Comparison of ENCODE assay signal across 1 cellular context in the genomic region with DNA sequence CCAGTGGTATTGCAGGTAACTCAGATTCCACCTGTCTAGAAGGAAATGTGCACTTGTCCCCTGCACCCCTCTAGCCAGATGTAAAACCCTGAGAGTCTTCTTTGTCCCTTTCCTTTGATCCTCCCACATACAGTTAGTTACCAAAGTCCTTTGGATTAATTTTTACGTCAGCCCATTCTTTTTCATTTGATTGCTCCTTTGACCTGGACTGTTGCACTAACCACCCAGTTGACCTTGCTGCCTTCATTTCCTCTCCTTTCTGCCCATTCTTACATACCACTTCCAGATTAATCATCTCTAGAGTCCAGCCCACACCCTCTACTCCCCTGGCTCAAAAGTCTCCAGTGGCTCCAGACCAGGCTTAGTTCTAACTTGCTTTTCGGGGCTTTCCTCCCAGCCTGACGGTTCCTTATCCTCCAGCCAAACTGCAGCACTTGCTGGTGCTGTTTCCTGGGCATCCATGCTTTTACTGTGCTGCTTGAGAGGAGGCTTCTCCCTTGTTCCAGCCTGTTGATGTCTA.
TF ChIP-seq lines count a peak whose summit lies in the region.

No MANE protein-coding gene starts in this region.

TF ChIP-seq in HepG2, 621 proteins besides CTCF, POLR2A, EP300 and RAD21 (continued from another document):
- TF ChIP-seq HBP1 (CRISPR knock-in tag; IDR thresholded peaks at IDR 0.05; ENCODE audit: low read depth) = no peak; the same call in 1 of the 2 replicates
- no peak for TF ChIP-seq ZBTB21 (CRISPR knock-in tag; IDR thresholded peaks at IDR 0.05)
- TF ChIP-seq NR2F6 (IDR thresholded peaks at IDR 0.05) = peak; percentile 94
- peak; percentile 94 for TF ChIP-seq NR2F6 (CRISPR knock-in tag; IDR thresholded peaks at IDR 0.05)
- no peak for TF ChIP-seq ONECUT2 (CRISPR knock-in tag; IDR thresholded peaks at IDR 0.05)
- peak; percentile 81 for TF ChIP-seq ATF1 (CRISPR knock-in tag; IDR thresholded peaks at IDR 0.05)
- TF ChIP-seq, protein P1, sequence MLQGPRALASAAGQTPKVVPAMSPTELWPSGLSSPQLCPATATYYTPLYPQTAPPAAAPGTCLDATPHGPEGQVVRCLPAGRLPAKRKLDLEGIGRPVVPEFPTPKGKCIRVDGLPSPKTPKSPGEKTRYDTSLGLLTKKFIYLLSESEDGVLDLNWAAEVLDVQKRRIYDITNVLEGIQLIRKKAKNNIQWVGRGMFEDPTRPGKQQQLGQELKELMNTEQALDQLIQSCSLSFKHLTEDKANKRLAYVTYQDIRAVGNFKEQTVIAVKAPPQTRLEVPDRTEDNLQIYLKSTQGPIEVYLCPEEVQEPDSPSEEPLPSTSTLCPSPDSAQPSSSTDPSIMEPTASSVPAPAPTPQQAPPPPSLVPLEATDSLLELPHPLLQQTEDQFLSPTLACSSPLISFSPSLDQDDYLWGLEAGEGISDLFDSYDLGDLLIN (CRISPR knock-in tag; IDR thresholded peaks at IDR 0.05; ENCODE audit: borderline replicate concordance) = no peak
- TF ChIP-seq ZNF496 (CRISPR knock-in tag; IDR thresholded peaks at IDR 0.05; ENCODE audit: insufficient replicate concordance) = no peak
- peak; percentile 78 for TF ChIP-seq SAP130 (CRISPR knock-in tag; IDR thresholded peaks at IDR 0.05; ENCODE audit: low read depth)
- TF ChIP-seq ARNTL (CRISPR knock-in tag; IDR thresholded peaks at IDR 0.05) = no peak
- no peak for TF ChIP-seq KDM5A (IDR thresholded peaks at IDR 0.05; ENCODE audit: borderline replicate concordance, low read length)
- TF ChIP-seq GFI1 (CRISPR knock-in tag; IDR thresholded peaks at IDR 0.05; ENCODE audit: borderline replicate concordance) = 0 out of 2 replicates have a peak, but pooled peaks have one; percentile 13
- TF ChIP-seq HMG20A (CRISPR knock-in tag; IDR thresholded peaks at IDR 0.05; ENCODE audit: borderline replicate concordance) = peak; percentile 76; the same call in 1 of the 2 replicates
- 0 out of 2 replicates have a peak, but pooled peaks have one; percentile 25 for TF ChIP-seq ZNF644 (CRISPR knock-in tag; IDR thresholded peaks at IDR 0.05; ENCODE audit: low read depth)
- no peak for TF ChIP-seq SYNCRIP (IDR thresholded peaks at IDR 0.05; ENCODE audit: insufficient read depth, low read depth, low read length)
- no peak for TF ChIP-seq KAT2B (IDR thresholded peaks at IDR 0.05; ENCODE audit: borderline replicate concordance, low read depth, low read length)
- TF ChIP-seq FOXA3 (CRISPR knock-in tag; IDR thresholded peaks at IDR 0.05) = peak; percentile 72
- peak; percentile 33; the same call in 1 of the 2 replicates for TF ChIP-seq ZNF605 (CRISPR knock-in tag; IDR thresholded peaks at IDR 0.05)
- TF ChIP-seq ZBTB10 (CRISPR knock-in tag; IDR thresholded peaks at IDR 0.05; ENCODE audit: borderline replicate concordance) = no peak; the same call in 1 of the 2 replicates
- peak; percentile 58; the same call in 1 of the 2 replicates for TF ChIP-seq BCL6 (CRISPR knock-in tag; IDR thresholded peaks at IDR 0.05)
- TF ChIP-seq CHD4 (IDR thresholded peaks at IDR 0.05; ENCODE audit: borderline replicate concordance, low read length) = 0 out of 2 replicates have a peak, but pooled peaks have one; percentile 7
- TF ChIP-seq TP53 (CRISPR knock-in tag; conservative IDR thresholded peaks at IDR 0.05) = no peak
- TF ChIP-seq ZNF20 (CRISPR knock-in tag; IDR thresholded peaks at IDR 0.05) = no peak
- TF ChIP-seq ZEB1 (IDR thresholded peaks at IDR 0.05; ENCODE audit: insufficient replicate concordance, low read depth) = peak; percentile 92
- no peak for TF ChIP-seq PRPF4 (IDR thresholded peaks at IDR 0.05; ENCODE audit: low read depth, low read length, poor library complexity, severe bottlenecking)
- TF ChIP-seq PITX1 (CRISPR knock-in tag; IDR thresholded peaks at IDR 0.05) = peak; percentile 60; the same call in 1 of the 2 replicates
- 0 out of 2 replicates have a peak, but pooled peaks have one; percentile 42 for TF ChIP-seq ZNF503 (CRISPR knock-in tag; IDR thresholded peaks at IDR 0.05)
- TF ChIP-seq ZNF557 (CRISPR knock-in tag; IDR thresholded peaks at IDR 0.05) = no peak
- TF ChIP-seq SIX4 (CRISPR knock-in tag; IDR thresholded peaks at IDR 0.05) = no peak
- TF ChIP-seq ZBTB7B (CRISPR knock-in tag; IDR thresholded peaks at IDR 0.05) = peak; percentile 25; the same call in 1 of the 2 replicates
- peak; percentile 20; the same call in 1 of the 2 replicates for TF ChIP-seq HIC2 (CRISPR knock-in tag; IDR thresholded peaks at IDR 0.05; ENCODE audit: low read depth)
